ENCODE assay signal across 1 cellular context in the genomic region with DNA sequence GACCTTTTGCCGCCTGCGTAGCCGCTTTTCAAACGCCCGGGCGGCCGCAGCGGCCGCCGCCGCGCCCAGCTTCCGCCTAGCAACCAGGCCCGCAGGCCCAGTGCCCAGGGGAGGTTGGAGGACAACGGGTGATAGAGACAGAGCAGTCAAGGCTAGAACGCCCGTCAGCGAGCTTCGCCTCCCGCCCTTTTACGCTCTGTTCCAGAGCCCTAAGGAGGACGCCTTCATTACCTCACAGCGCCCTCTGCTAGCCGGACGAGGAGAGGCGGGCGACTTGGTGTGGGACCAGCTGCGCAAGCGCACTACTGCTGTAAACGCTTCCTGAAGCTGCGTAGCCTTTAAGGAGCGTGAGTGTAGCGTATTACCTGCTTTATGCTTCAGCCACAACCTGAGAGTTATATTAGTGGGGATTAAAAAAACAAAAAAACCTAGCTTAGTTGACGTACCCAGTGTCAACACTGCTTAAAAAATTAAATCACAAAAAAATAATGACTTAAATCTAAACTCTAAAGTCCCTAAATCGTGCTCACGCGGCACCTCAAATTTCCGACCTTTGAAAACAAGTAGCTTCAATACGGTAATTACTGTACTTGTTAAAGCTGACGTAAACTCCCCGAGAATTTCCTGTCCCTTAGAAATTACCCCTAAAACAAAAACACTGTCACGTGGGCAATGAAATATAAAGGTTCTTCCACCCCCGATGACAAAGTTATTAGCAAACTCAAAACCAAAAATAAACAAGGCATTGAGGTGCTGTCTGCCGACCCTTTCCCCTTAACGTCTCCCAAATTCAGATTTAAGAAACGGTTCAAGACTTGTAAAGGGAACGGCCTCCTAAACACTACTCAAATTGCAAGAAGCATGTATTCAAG.
TF ChIP-seq lines count a peak whose summit lies in the region.

CEP120 (minus strand) TSS at position 126 of the 872 bp plus-strand sequence. CDS start 405 bp downstream, outside the sequence.

TF ChIP-seq in HEK293, 187 proteins besides CTCF, POLR2A, EP300 and RAD21 (continued from another document):
- TF ChIP-seq, protein P1, sequence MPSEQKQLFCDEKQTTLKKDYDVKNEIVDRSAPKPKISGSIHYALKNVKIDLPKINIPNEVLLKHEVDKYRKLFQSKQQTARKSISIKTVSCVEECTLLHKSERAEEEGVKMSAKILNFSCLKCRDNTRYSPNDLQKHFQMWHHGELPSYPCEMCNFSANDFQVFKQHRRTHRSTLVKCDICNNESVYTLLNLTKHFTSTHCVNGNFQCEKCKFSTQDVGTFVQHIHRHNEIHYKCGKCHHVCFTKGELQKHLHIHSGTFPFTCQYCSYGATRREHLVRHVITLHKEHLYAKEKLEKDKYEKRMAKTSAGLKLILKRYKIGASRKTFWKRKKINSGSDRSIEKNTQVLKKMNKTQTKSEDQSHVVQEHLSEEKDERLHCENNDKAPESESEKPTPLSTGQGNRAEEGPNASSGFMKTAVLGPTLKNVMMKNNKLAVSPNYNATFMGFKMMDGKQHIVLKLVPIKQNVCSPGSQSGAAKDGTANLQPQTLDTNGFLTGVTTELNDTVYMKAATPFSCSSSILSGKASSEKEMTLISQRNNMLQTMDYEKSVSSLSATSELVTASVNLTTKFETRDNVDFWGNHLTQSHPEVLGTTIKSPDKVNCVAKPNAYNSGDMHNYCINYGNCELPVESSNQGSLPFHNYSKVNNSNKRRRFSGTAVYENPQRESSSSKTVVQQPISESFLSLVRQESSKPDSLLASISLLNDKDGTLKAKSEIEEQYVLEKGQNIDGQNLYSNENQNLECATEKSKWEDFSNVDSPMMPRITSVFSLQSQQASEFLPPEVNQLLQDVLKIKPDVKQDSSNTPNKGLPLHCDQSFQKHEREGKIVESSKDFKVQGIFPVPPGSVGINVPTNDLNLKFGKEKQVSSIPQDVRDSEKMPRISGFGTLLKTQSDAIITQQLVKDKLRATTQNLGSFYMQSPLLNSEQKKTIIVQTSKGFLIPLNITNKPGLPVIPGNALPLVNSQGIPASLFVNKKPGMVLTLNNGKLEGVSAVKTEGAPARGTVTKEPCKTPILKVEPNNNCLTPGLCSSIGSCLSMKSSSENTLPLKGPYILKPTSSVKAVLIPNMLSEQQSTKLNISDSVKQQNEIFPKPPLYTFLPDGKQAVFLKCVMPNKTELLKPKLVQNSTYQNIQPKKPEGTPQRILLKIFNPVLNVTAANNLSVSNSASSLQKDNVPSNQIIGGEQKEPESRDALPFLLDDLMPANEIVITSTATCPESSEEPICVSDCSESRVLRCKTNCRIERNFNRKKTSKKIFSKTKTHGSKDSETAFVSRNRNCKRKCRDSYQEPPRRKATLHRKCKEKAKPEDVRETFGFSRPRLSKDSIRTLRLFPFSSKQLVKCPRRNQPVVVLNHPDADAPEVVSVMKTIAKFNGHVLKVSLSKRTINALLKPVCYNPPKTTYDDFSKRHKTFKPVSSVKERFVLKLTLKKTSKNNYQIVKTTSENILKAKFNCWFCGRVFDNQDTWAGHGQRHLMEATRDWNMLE (tag by site-specific recombination; conservative IDR thresholded peaks at IDR 0.05; ENCODE audit: low read depth): peak; percentile 47; the same call in 1 of the 2 replicates
- TF ChIP-seq, protein P2, sequence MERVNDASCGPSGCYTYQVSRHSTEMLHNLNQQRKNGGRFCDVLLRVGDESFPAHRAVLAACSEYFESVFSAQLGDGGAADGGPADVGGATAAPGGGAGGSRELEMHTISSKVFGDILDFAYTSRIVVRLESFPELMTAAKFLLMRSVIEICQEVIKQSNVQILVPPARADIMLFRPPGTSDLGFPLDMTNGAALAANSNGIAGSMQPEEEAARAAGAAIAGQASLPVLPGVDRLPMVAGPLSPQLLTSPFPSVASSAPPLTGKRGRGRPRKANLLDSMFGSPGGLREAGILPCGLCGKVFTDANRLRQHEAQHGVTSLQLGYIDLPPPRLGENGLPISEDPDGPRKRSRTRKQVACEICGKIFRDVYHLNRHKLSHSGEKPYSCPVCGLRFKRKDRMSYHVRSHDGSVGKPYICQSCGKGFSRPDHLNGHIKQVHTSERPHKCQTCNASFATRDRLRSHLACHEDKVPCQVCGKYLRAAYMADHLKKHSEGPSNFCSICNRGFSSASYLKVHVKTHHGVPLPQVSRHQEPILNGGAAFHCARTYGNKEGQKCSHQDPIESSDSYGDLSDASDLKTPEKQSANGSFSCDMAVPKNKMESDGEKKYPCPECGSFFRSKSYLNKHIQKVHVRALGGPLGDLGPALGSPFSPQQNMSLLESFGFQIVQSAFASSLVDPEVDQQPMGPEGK (tag by site-specific recombination; IDR thresholded peaks at IDR 0.05): peak; percentile 62; the same call in 1 of the 2 replicates
- TF ChIP-seq ZNF639 (tag by site-specific recombination; IDR thresholded peaks at IDR 0.05) (no peak), ZNF311 (tag by site-specific recombination; IDR thresholded peaks at IDR 0.05; ENCODE audit: borderline replicate concordance) (no peak), ZNF239 (tag by site-specific recombination; IDR thresholded peaks at IDR 0.05) (no peak; the same call in 1 of the 2 replicates), ZSCAN18 (tag by site-specific recombination; IDR thresholded peaks at IDR 0.05) (no peak)
- TF ChIP-seq, protein P3, sequence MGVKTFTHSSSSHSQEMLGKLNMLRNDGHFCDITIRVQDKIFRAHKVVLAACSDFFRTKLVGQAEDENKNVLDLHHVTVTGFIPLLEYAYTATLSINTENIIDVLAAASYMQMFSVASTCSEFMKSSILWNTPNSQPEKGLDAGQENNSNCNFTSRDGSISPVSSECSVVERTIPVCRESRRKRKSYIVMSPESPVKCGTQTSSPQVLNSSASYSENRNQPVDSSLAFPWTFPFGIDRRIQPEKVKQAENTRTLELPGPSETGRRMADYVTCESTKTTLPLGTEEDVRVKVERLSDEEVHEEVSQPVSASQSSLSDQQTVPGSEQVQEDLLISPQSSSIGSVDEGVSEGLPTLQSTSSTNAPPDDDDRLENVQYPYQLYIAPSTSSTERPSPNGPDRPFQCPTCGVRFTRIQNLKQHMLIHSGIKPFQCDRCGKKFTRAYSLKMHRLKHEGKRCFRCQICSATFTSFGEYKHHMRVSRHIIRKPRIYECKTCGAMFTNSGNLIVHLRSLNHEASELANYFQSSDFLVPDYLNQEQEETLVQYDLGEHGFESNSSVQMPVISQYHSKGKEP (tag by site-specific recombination; IDR thresholded peaks at IDR 0.05): no peak; the same call in 1 of the 2 replicates
